17 cellular contexts compared by ENCODE assay signal in the genomic region with DNA sequence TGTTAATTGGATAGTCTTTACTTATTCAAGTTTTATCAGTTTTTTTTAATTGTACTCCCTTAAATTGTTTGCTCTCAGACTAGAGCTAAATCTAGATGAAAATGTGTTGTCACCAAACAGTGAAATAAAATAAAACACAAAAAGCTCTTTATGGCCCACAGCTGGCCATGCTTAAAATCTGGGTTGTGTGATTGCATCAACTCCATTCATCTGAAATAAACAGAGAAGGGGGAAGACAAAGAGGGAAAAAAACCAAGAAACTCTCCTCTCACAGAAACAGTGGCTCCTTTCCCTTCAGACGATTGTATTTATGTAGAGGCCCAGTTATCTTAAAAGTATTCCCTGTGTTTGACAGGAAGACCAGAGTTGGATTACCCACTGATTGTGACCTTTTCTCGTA.
"Had no signal": no experiment of that assay in that cellular context is flagged by ENCODE, and none has a peak within 500 bp of the region (broad histone marks: within the 10 kb centered on the region; RNA-seq: fewer than 3 reads in every experiment).

No MANE protein-coding gene starts in this region.

- H3K27ac ChIP-seq: dorsolateral prefrontal cortex, hepatocyte, ovary, tibial artery had no signal

- H3K27me3 ChIP-seq: hepatocyte, ovary, tibial artery had no signal

- H3K4me3 ChIP-seq: dorsolateral prefrontal cortex, hepatocyte, lung, ovary, tibial artery had no signal

- DNase-seq: activated CD4-positive, alpha-beta memory T cell treated with anti-CD3 and anti-CD28 coated beads, Interleukin-2, amount 10 ng/mL, durations not matched to agents 7 days and 5 days; activated CD4-positive, alpha-beta T cell treated with anti-CD3 and anti-CD28 coated beads for 48 hours; activated CD4-positive, CD25-positive, alpha-beta regulatory T cell; activated CD8-positive, alpha-beta memory T cell treated with anti-CD3 and anti-CD28 coated beads, Interleukin-2, amount 10 ng/mL, durations not matched to agents 7 days and 5 days; activated naive CD8-positive, alpha-beta T cell treated with anti-CD3 and anti-CD28 coated beads for 36 hours; amniotic stem cell; central memory CD4-positive, alpha-beta T cell; dorsolateral prefrontal cortex; naive B cell; ovary; stimulated activated CD4-positive, alpha-beta T cell treated with anti-CD3 and anti-CD28 coated beads, Interleukin-12 subunit alpha, Interleukin-12 subunit beta, amount 100 ng/mL, for 4 hours; stimulated activated CD4-positive, alpha-beta T cell treated with anti-CD3 and anti-CD28 coated beads, Interleukin-2, amount 100 ng/mL, for 24 hours; stimulated activated naive CD4-positive, alpha-beta T cell treated with Interleukin-2 at 50 U/mL for 16 hours; T1000; tibial artery had no signal

- ATAC-seq: activated CD8-positive, alpha-beta memory T cell treated with anti-CD3 and anti-CD28 coated beads, Interleukin-2, amount 10 ng/mL, durations not matched to agents 7 days and 5 days had no signal

- H3K79me2 ChIP-seq: hepatocyte had no signal

- H3K4me2 ChIP-seq: hepatocyte had no signal

- H3K9me3 ChIP-seq: ovary, tibial artery had no signal

- H2AFZ ChIP-seq: hepatocyte had no signal

- H3K36me3 ChIP-seq: ovary, tibial artery had no signal
